17 cellular contexts compared by ENCODE assay signal in genomic region chr14:76846331-76847047, GRCh38. TPM values are rescaled to one million over a fixed set of nuclear protein-coding genes. Genes with fewer than 3 reads are reported as not detected.
"Had no signal": no experiment of that assay in that cellular context is flagged by ENCODE, and none has a peak within 500 bp of the region (broad histone marks: within the 10 kb centered on the region; RNA-seq: fewer than 3 reads in every experiment).

No MANE protein-coding gene starts in this region.

- H3K27me3 Mint-ChIP-seq: stimulated activated naive CD8-positive, alpha-beta T cell treated with anti-CD3 and anti-CD28 coated beads, Interleukin-15, amount 100 ng/mL, for 72 hours had no signal

- H3K36me3 Mint-ChIP-seq: mesothelial cell of epicardium had no signal

- H3K27ac Mint-ChIP-seq: activated naive CD8-positive, alpha-beta T cell treated with anti-CD3 and anti-CD28 coated beads, Interleukin-2, amount 50 U/mL, for 24 hours; mesothelial cell of epicardium had no signal

- H3K9me3 ChIP-seq: testis, uterus had no signal

- H3K27ac ChIP-seq: cardiac muscle cell, testis, uterus had no signal

- H3K4me1 Mint-ChIP-seq: mesothelial cell of epicardium had no signal

- H3K4me1 ChIP-seq: testis, uterus had no signal

- DNase-seq: activated CD4-positive, alpha-beta T cell treated with anti-CD3 and anti-CD28 coated beads for 4 hours; activated naive CD4-positive, alpha-beta T cell treated with Interleukin-2 at 50 U/mL for 16 hours; activated naive CD8-positive, alpha-beta T cell treated with anti-CD3 and anti-CD28 coated beads, Interleukin-2, amount 50 U/mL, for 24 hours; hippocampal formation; kidney glomerular epithelial cell; naive thymus-derived CD4-positive, alpha-beta T cell; retina; stimulated activated CD4-positive, alpha-beta T cell treated with anti-CD3 and anti-CD28 coated beads, Interleukin-4, amount 100 ng/mL, for 24 hours; stimulated activated naive CD8-positive, alpha-beta T cell treated with anti-CD3 and anti-CD28 coated beads, Interleukin-15, amount 100 ng/mL, for 72 hours; testis; uterus had no signal

- H3K4me3 Mint-ChIP-seq: activated naive CD8-positive, alpha-beta T cell treated with anti-CD3 and anti-CD28 coated beads, Interleukin-2, amount 50 U/mL, for 24 hours; mesothelial cell of epicardium; naive thymus-derived CD4-positive, alpha-beta T cell; stimulated activated naive CD8-positive, alpha-beta T cell treated with anti-CD3 and anti-CD28 coated beads, Interleukin-15, amount 100 ng/mL, for 72 hours had no signal

- H3K27me3 ChIP-seq: cardiac muscle cell, testis, uterus had no signal

- H3K4me3 ChIP-seq: cardiac muscle cell, testis, uterus had no signal

- ATAC-seq: activated naive CD8-positive, alpha-beta T cell treated with anti-CD3 and anti-CD28 coated beads, Interleukin-2, amount 50 U/mL, for 24 hours; esophagus mucosa; naive thymus-derived CD4-positive, alpha-beta T cell; stimulated activated naive CD8-positive, alpha-beta T cell treated with anti-CD3 and anti-CD28 coated beads, Interleukin-15, amount 100 ng/mL, for 72 hours had no signal

- H3K36me3 ChIP-seq: cardiac muscle cell, uterus had no signal

- H3K9me3 Mint-ChIP-seq: mesothelial cell of epicardium had no signal

RNA-seq across cellular contexts. Expression of gene LRRC74A, which starts 20.3 kb away (rescaled TPM):
- total RNA-seq: astrocyte; cardiac muscle cell; esophagus mucosa; glomerular endothelial cell; lower leg skin; mesothelial cell of epicardium; naive thymus-derived CD4-positive, alpha-beta T cell; uterus had no signal
- polyA plus RNA-seq: cardiac muscle cell; naive thymus-derived CD4-positive, alpha-beta T cell had no signal
